Comparison of ENCODE assay signal across 8 cellular contexts in the genomic region with DNA sequence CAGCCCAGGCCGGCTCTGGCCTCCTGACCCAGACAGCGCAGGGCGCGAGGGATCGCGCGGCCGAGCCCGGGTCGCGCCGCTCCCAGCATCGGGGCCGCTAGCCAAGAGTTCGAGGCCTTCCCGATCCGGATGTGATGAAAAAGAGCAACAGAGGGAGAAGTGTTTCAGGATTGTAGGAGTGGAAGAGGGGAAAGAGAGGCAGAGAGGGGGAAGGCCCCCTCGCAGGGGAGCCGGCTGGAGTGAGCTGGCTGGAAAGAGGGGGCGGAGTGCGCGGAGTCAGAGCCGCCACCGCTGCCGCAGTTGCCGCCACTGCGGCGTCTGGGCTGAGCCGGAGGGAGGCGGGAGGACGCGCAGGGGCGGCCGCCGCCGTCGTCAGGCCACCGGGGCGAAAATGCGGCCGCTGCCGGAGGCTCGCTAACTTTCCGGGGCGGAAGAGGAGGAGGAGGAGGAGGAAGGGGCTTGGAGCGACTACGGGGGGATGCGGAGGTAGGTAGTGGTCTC. TPM values are rescaled to one million over a fixed set of nuclear protein-coding genes. Genes with fewer than 3 reads are reported as not detected.
A peak's percentile ranks its signal among the peaks of the same experiment; 100 is the strongest.
DNase-seq lines count a peak whose midpoint lies in the region; ATAC-seq and TF ChIP-seq lines count a peak whose summit lies in the region.

No MANE protein-coding gene starts in this region.

- DNase-seq in BJ (ENCODE audit: low read depth) (no peak), T-helper 22 cell (ENCODE audit: low read depth) (peak; percentile 54), body of pancreas (peak; percentile 34 to 55 (median 42)), islet precursor cell (peak; percentile 81), Ammon's horn (ENCODE audit: low spot score) (no peak)
- peak; percentile 54 to 65 for DNase-seq in stimulated activated CD4-positive, alpha-beta T cell treated with anti-CD3 and anti-CD28 coated beads, Interleukin-1b, Interleukin-23, amount 100 ng/mL, for 4 hours (ENCODE audit: low read depth in 2 of 2)

- intact Hi-C loops in body of pancreas (cut with DNase I), result no loop called here

- no peaks in the 10 kb centered on the region for H3K36me3 ChIP-seq in BJ (ENCODE audit: control insufficient read depth, insufficient read depth, low read length)
- H3K36me3 ChIP-seq in body of pancreas (replicated peaks in 1 of 2; ENCODE audit: insufficient read depth in 1 of 2, low read depth in 2 of 2), result no peaks in the 10 kb centered on the region

- TF ChIP-seq CTCF in BJ (IDR thresholded peaks at IDR 0.05; ENCODE audit: insufficient read depth, low read depth, low read length) (0 out of 2 replicates have a peak, but pooled peaks have one; percentile 2), body of pancreas (IDR thresholded peaks at IDR 0.05) (no peak)

- WGBS in body of pancreas, 2 donors, result 1% methylated on average over 38 to 44 of the region's 48 CpGs

- H3K27ac ChIP-seq in body of pancreas, result peak overlapping the region; percentile 78 to 83 (median 80)

- CTCF ChIA-PET in BJ (lab: Yijun Ruan, JAX), result interaction anchor here (1.1 kb wide), 1 partner anchor 24 kb away, joined by 3 read pairs; no protein-coding TSS in a partner anchor

- H3K4me1 ChIP-seq in body of pancreas, result no peaks in the 10 kb centered on the region

- ATAC-seq in GM19324 (IDR thresholded peaks at IDR 0.05; ENCODE audit: low FRiP score, unreplicated experiment) (peak; percentile 58), HG03439 (IDR thresholded peaks at IDR 0.05; ENCODE audit: unreplicated experiment) (peak; percentile 46), body of pancreas (peak; percentile 79)

- H3K27me3 ChIP-seq in BJ (ENCODE audit: control insufficient read depth, insufficient read depth, low read length) (no peaks in the 10 kb centered on the region), body of pancreas (no peaks in the 10 kb centered on the region)

- peak; percentile 28 to 69 (median 64) for TF ChIP-seq POLR2A in body of pancreas (IDR thresholded peaks at IDR 0.05)

- H3K4me3 ChIP-seq in BJ (ENCODE audit: low read depth, low read length) (peak overlapping the region; percentile 85), body of pancreas (peak overlapping the region; percentile 37 to 81)

- no peaks in the 10 kb centered on the region for H3K9me3 ChIP-seq in body of pancreas

- POLR2A ChIA-PET in BJ (lab: Charles Lee), result interaction anchor here (0.6 to 0.8 kb wide), 2 partner anchors 27 to 383 kb away, joined by 4 to 10 read pairs; no protein-coding TSS in a partner anchor

RNA-seq across cellular contexts. Expression of gene MDFIC, which starts 0.3 kb away (rescaled TPM):
- polyA plus RNA-seq in BJ (2011; rRNA removed), result 30.5 and 49.5 TPM in 2 replicates
- 36.8 and 41.3 TPM in 2 replicates for polyA minus RNA-seq in BJ (2011; rRNA and poly(A)+ RNA removed)
- total RNA-seq in body of pancreas, result 10 to 100 TPM; 12.5 to 35.3 TPM

Comparison
In these comparisons a context has a peak if more than half of its experiments do, and no peak if none do; other contexts are left out.
1. DNase-seq: peak in T-helper 22 cell (single experiment), body of pancreas (4 of 4), islet precursor cell (single experiment) and stimulated activated CD4-positive, alpha-beta T cell treated with anti-CD3 and anti-CD28 coated beads, Interleukin-1b, Interleukin-23, amount 100 ng/mL, for 4 hours (2 of 2); none in BJ (single experiment) and Ammon's horn (single experiment).
2. Peak in every context shown above with its lines, with median percentiles within 50 percentile points of each other: ATAC-seq.